17 cellular contexts compared by ENCODE assay signal in genomic region chr3:64792458-64792857, GRCh38.
DNase-seq lines count a peak whose midpoint lies in the region; ATAC-seq and TF ChIP-seq lines count a peak whose summit lies in the region.
"Had no signal": no experiment of that assay in that cellular context is flagged by ENCODE, and none has a peak within 500 bp of the region (broad histone marks: within the 10 kb centered on the region; RNA-seq: fewer than 3 reads in every experiment).

No MANE protein-coding gene starts in this region.

- H3K4me3 ChIP-seq in right atrium auricular region (no peak overlapping the region), fibroblast of pulmonary artery (replicated peaks; ENCODE audit: low read depth, low read length) (no peak overlapping the region), smooth muscle cell (no peak overlapping the region)
- H3K4me3 ChIP-seq: BLaER1, GM23338 had no signal

- no peak overlapping the region for H3K27ac Mint-ChIP-seq in activated naive CD8-positive, alpha-beta T cell treated with anti-CD3 and anti-CD28 coated beads, Interleukin-2, amount 50 U/mL, for 24 hours
- H3K27ac Mint-ChIP-seq in stimulated activated memory B cell treated with anti-CD40 and anti-IgM and Interleukin-4, amounts not matched to agents 10 μg/mL and 1 μg/mL and 100 μg/mL, for 72 hours = no peak overlapping the region
- H3K27ac Mint-ChIP-seq: CD8-positive, alpha-beta memory T cell; GM23338 had no signal

- no peaks in the 10 kb centered on the region for H3K36me3 Mint-ChIP-seq in activated naive CD8-positive, alpha-beta T cell treated with anti-CD3 and anti-CD28 coated beads, Interleukin-2, amount 50 U/mL, for 24 hours (ENCODE audit: low read depth)
- H3K36me3 Mint-ChIP-seq in stimulated activated memory B cell treated with anti-CD40 and anti-IgM and Interleukin-4, amounts not matched to agents 10 μg/mL and 1 μg/mL and 100 μg/mL, for 72 hours = no peaks in the 10 kb centered on the region
- H3K36me3 Mint-ChIP-seq: CD8-positive, alpha-beta memory T cell had no signal

- H3K9me3 ChIP-seq in right atrium auricular region (no peaks in the 10 kb centered on the region), smooth muscle cell (replicated peaks; ENCODE audit: low read depth) (no peaks in the 10 kb centered on the region)
- H3K9me3 ChIP-seq: BLaER1, Caco-2 had no signal

- no peaks in the 10 kb centered on the region for H3K79me2 ChIP-seq in smooth muscle cell (ENCODE audit: low read depth)

- H3K4me1 Mint-ChIP-seq in activated naive CD8-positive, alpha-beta T cell treated with anti-CD3 and anti-CD28 coated beads, Interleukin-2, amount 50 U/mL, for 24 hours = no peaks in the 10 kb centered on the region
- H3K4me1 Mint-ChIP-seq in stimulated activated memory B cell treated with anti-CD40 and anti-IgM and Interleukin-4, amounts not matched to agents 10 μg/mL and 1 μg/mL and 100 μg/mL, for 72 hours = no peaks in the 10 kb centered on the region
- H3K4me1 Mint-ChIP-seq: CD8-positive, alpha-beta memory T cell had no signal

- no peak overlapping the region for H3K4me3 Mint-ChIP-seq in activated naive CD8-positive, alpha-beta T cell treated with anti-CD3 and anti-CD28 coated beads, Interleukin-2, amount 50 U/mL, for 24 hours
- no peak overlapping the region for H3K4me3 Mint-ChIP-seq in stimulated activated memory B cell treated with anti-CD40 and anti-IgM and Interleukin-4, amounts not matched to agents 10 μg/mL and 1 μg/mL and 100 μg/mL, for 72 hours
- H3K4me3 Mint-ChIP-seq: CD8-positive, alpha-beta memory T cell; GM23338 had no signal

- H3K27ac ChIP-seq in right atrium auricular region = no peak overlapping the region
- peak overlapping the region; percentile 25 for H3K27ac ChIP-seq in smooth muscle cell (ENCODE audit: low read depth)
- H3K27ac ChIP-seq: BLaER1 had no signal

- no peak overlapping the region for H3K4me2 ChIP-seq in smooth muscle cell
- H3K4me2 ChIP-seq: BLaER1, GM23338 had no signal

- intact Hi-C loops in Right ventricle myocardium superior (cut with DNase I) = no loop called here
- intact Hi-C loops in left ventricle myocardium superior (cut with micrococcal nuclease) = no loop called here

- 69% methylated on average over 3 of the region's 3 CpGs for WGBS in smooth muscle cell (ENCODE audit: low lambda C conversion rate)

- H2AFZ ChIP-seq in smooth muscle cell (ENCODE audit: low read depth) = no peak overlapping the region
- H2AFZ ChIP-seq: GM23338 had no signal

- no peak for TF ChIP-seq CTCF in right atrium auricular region (IDR thresholded peaks at IDR 0.05)
- TF ChIP-seq CTCF in fibroblast of pulmonary artery (IDR thresholded peaks at IDR 0.05; ENCODE audit: low read length, missing control alignments) = no peak
- TF ChIP-seq CTCF in smooth muscle cell (IDR thresholded peaks at IDR 0.05; ENCODE audit: borderline replicate concordance, insufficient read depth, poor library complexity, severe bottlenecking) = no peak

- H3K27me3 Mint-ChIP-seq in activated naive CD8-positive, alpha-beta T cell treated with anti-CD3 and anti-CD28 coated beads, Interleukin-2, amount 50 U/mL, for 24 hours = no peaks in the 10 kb centered on the region
- H3K27me3 Mint-ChIP-seq in stimulated activated memory B cell treated with anti-CD40 and anti-IgM and Interleukin-4, amounts not matched to agents 10 μg/mL and 1 μg/mL and 100 μg/mL, for 72 hours = no peaks in the 10 kb centered on the region

- no peaks in the 10 kb centered on the region for H3K36me3 ChIP-seq in right atrium auricular region
- no peaks in the 10 kb centered on the region for H3K36me3 ChIP-seq in smooth muscle cell (ENCODE audit: low read depth)
- H3K36me3 ChIP-seq: BLaER1 had no signal

- peaks cover 13% of the 10 kb centered on the region for H3K9me3 Mint-ChIP-seq in activated naive CD8-positive, alpha-beta T cell treated with anti-CD3 and anti-CD28 coated beads, Interleukin-2, amount 50 U/mL, for 24 hours
- H3K9me3 Mint-ChIP-seq in stimulated activated memory B cell treated with anti-CD40 and anti-IgM and Interleukin-4, amounts not matched to agents 10 μg/mL and 1 μg/mL and 100 μg/mL, for 72 hours = peaks cover 2% of the 10 kb centered on the region
- H3K9me3 Mint-ChIP-seq: GM23338 had no signal

- H4K20me1 ChIP-seq in smooth muscle cell (ENCODE audit: low read depth) = no peaks in the 10 kb centered on the region
- H4K20me1 ChIP-seq: BLaER1 had no signal

- no peaks in the 10 kb centered on the region for H3K27me3 ChIP-seq in right atrium auricular region
- no peaks in the 10 kb centered on the region for H3K27me3 ChIP-seq in smooth muscle cell (ENCODE audit: low read depth)
- H3K27me3 ChIP-seq: BLaER1 had no signal

- no peak overlapping the region for H3K9ac ChIP-seq in smooth muscle cell (ENCODE audit: low read depth)
- H3K9ac ChIP-seq: BLaER1 had no signal

- no peaks in the 10 kb centered on the region for H3F3A ChIP-seq in smooth muscle cell (ENCODE audit: low read depth)

- peaks cover 0 to 12% of the 10 kb centered on the region in 2 donors for H3K4me1 ChIP-seq in right atrium auricular region
- no peaks in the 10 kb centered on the region for H3K4me1 ChIP-seq in smooth muscle cell (ENCODE audit: low read depth)
- H3K4me1 ChIP-seq: Caco-2 had no signal

- DNase-seq in Right ventricle myocardium superior (no peak), right atrium auricular region (ENCODE audit: low spot score) (no peak), fibroblast of pulmonary artery (ENCODE audit: low read depth) (peak; percentile 31), left ventricle myocardium superior (no peak), smooth muscle cell (lab: John Stamatoyannopoulos, UW; ENCODE audit: unreplicated experiment) (no peak), NCI-H1436 (lab: John Stamatoyannopoulos, UW) (no peak)
- DNase-seq in activated naive CD8-positive, alpha-beta T cell treated with anti-CD3 and anti-CD28 coated beads, Interleukin-2, amount 50 U/mL, for 24 hours = no peak
- DNase-seq: 8988T; AML-193; Caco-2; CD8-positive, alpha-beta memory T cell; DND-41; GDM1; H7 had no signal

- ATAC-seq in Right ventricle myocardium superior (ENCODE audit: poor library complexity) (peak; percentile 43), left ventricle myocardium superior (peak; percentile 59)
- ATAC-seq in activated naive CD8-positive, alpha-beta T cell treated with anti-CD3 and anti-CD28 coated beads, Interleukin-2, amount 50 U/mL, for 24 hours = no peak
- no peak for ATAC-seq in stimulated activated memory B cell treated with anti-CD40 and anti-IgM and Interleukin-4, amounts not matched to agents 10 μg/mL and 1 μg/mL and 100 μg/mL, for 72 hours
- ATAC-seq: GM23338 had no signal

Comparison
In these comparisons a context has a peak if more than half of its experiments do, and no peak if none do; other contexts are left out.
1. ATAC-seq: peak in Right ventricle myocardium superior (single experiment) and left ventricle myocardium superior (single experiment); none in activated naive CD8-positive, alpha-beta T cell treated with anti-CD3 and anti-CD28 coated beads, Interleukin-2, amount 50 U/mL, for 24 hours (single experiment) and stimulated activated memory B cell treated with anti-CD40 and anti-IgM and Interleukin-4, amounts not matched to agents 10 μg/mL and 1 μg/mL and 100 μg/mL, for 72 hours (single experiment).